9 cellular contexts compared by ENCODE assay signal in genomic region chr6:98832282-98833100, GRCh38. TPM values are rescaled to one million over a fixed set of nuclear protein-coding genes. Genes with fewer than 3 reads are reported as not detected.
DNase-seq lines count a peak whose midpoint lies in the region; ATAC-seq and TF ChIP-seq lines count a peak whose summit lies in the region.
"Had no signal": no experiment of that assay in that cellular context is flagged by ENCODE, and none has a peak within 500 bp of the region (broad histone marks: within the 10 kb centered on the region; RNA-seq: fewer than 3 reads in every experiment).

No MANE protein-coding gene starts in this region.

- no peak overlapping the region for H3K9ac ChIP-seq in colonic mucosa (ENCODE audit: low read depth in 2 of 2, low read length in 2 of 2)

- ATAC-seq in Right ventricle myocardium superior (ENCODE audit: poor library complexity): peak; percentile 28
- ATAC-seq in Right ventricle myocardium inferior: no peak
- ATAC-seq in T-helper 17 cell: no peak
- ATAC-seq in HG03135 (IDR thresholded peaks at IDR 0.05; ENCODE audit: unreplicated experiment): no peak

- no peaks in the 10 kb centered on the region for H4K20me1 ChIP-seq in osteoblast (ENCODE audit: insufficient read depth, low read length)

- H3K4me3 ChIP-seq in fibroblast of villous mesenchyme (ENCODE audit: low read depth, low read length) (peak overlapping the region; percentile 59), osteoblast (ENCODE audit: insufficient read depth, low read length) (peak overlapping the region; percentile 71), colonic mucosa (no peak overlapping the region)

- peaks cover 15% of the 10 kb centered on the region for H3K4me1 ChIP-seq in osteoblast (ENCODE audit: insufficient read depth, low read length)
- peaks cover 12% of the 10 kb centered on the region for H3K4me1 ChIP-seq in colonic mucosa

- H3K36me3 ChIP-seq in osteoblast (ENCODE audit: insufficient read depth, low read length) (no peaks in the 10 kb centered on the region), colonic mucosa (no peaks in the 10 kb centered on the region)

- no peaks in the 10 kb centered on the region for H3K79me2 ChIP-seq in osteoblast (ENCODE audit: insufficient read depth, low read length)

- no peaks in the 10 kb centered on the region for H3K9me3 ChIP-seq in T-helper 17 cell (ENCODE audit: control insufficient read depth, low read length, poor library complexity, severe bottlenecking)
- H3K9me3 ChIP-seq in osteoblast (ENCODE audit: low read depth, low read length): no peaks in the 10 kb centered on the region
- no peaks in the 10 kb centered on the region for H3K9me3 ChIP-seq in colonic mucosa

- H3K36me3 Mint-ChIP-seq in T-helper 17 cell (ENCODE audit: low read depth): peaks cover 2% of the 10 kb centered on the region

- H3K27me3 ChIP-seq in osteoblast (ENCODE audit: insufficient read depth, low read length) (peaks cover 74% of the 10 kb centered on the region), colonic mucosa (peaks cover 94% of the 10 kb centered on the region)

- TF ChIP-seq CTCF in fibroblast of villous mesenchyme (IDR thresholded peaks at IDR 0.05; ENCODE audit: insufficient read depth, low read depth, low read length): no peak
- no peak for TF ChIP-seq CTCF in osteoblast (IDR thresholded peaks at IDR 0.05; ENCODE audit: extremely low read depth, low read depth, low read length)
- TF ChIP-seq CTCF in colonic mucosa (IDR thresholded peaks at IDR 0.05): no peak

- intact Hi-C loops in Right ventricle myocardium superior (cut with DNase I) (loop anchor here (10.0 kb wide), 1 partner anchor 282 kb away; no protein-coding TSS in a partner anchor), Right ventricle myocardium inferior (cut with DNase I) (no loop called here), colonic mucosa (cut with DNase I) (no loop called here)

- H3K4me1 Mint-ChIP-seq in T-helper 17 cell: peaks cover 44% of the 10 kb centered on the region

- DNase-seq in Right ventricle myocardium superior: no peak
- DNase-seq in Right ventricle myocardium inferior (ENCODE audit: missing footprints): no peak
- no peak for DNase-seq in T-helper 17 cell
- DNase-seq in fibroblast of villous mesenchyme (ENCODE audit: low read depth): peak; percentile 25
- DNase-seq in osteoblast (ENCODE audit: insufficient read length, low spot score, missing footprints): peak; percentile 99
- DNase-seq in colonic mucosa: no peak
- no peak for DNase-seq in OCI-M1 (lab: John Stamatoyannopoulos, UW)

- peak overlapping the region; percentile 86 for H3K27ac Mint-ChIP-seq in T-helper 17 cell

- H3K27me3 Mint-ChIP-seq in T-helper 17 cell: peaks cover 88% of the 10 kb centered on the region

- peak overlapping the region; percentile 79 for H2AFZ ChIP-seq in osteoblast (ENCODE audit: low read length)

- H3K4me2 ChIP-seq in osteoblast (ENCODE audit: insufficient read depth, low read length): peak overlapping the region; percentile 84

- peak overlapping the region; percentile 94 for H3K4me3 Mint-ChIP-seq in T-helper 17 cell

- no peak overlapping the region for H3K27ac ChIP-seq in osteoblast (ENCODE audit: low read depth, low read length)
- H3K27ac ChIP-seq in colonic mucosa: no peak overlapping the region

RNA-seq across cellular contexts. Expression of gene POU3F2, which starts 1.9 kb away (rescaled TPM):
- total RNA-seq in Right ventricle myocardium superior (not detected), Right ventricle myocardium inferior (not detected), T-helper 17 cell (not detected), fibroblast of villous mesenchyme (not detected in 2 replicates), osteoblast (under 0.01 TPM in 1 of 2 replicates, not detected in the other), colonic mucosa (not detected)
- total RNA-seq: dermis microvascular lymphatic vessel endothelial cell had no signal

Comparison
In these comparisons a context has a peak if more than half of its experiments do, and no peak if none do; other contexts are left out.
1. DNase-seq: peak in fibroblast of villous mesenchyme (single experiment) and osteoblast (single experiment); none in Right ventricle myocardium superior (single experiment), Right ventricle myocardium inferior (single experiment), T-helper 17 cell (0 of 3), colonic mucosa (single experiment) and OCI-M1 (single experiment).